18 cellular contexts compared by ENCODE assay signal in genomic region chr4:48247878-48248558, GRCh38. TPM values are rescaled to one million over a fixed set of nuclear protein-coding genes. Genes with fewer than 3 reads are reported as not detected.
DNase-seq lines count a peak whose midpoint lies in the region; ATAC-seq, FAIRE-seq and TF ChIP-seq lines count a peak whose summit lies in the region.
"Had no signal": no experiment of that assay in that cellular context is flagged by ENCODE, and none has a peak within 500 bp of the region (broad histone marks: within the 10 kb centered on the region; RNA-seq: fewer than 3 reads in every experiment).

No MANE protein-coding gene starts in this region.

- H3K27ac ChIP-seq in CD8-positive, alpha-beta T cell (ENCODE audit: low read depth, low read length): no peak overlapping the region
- H3K27ac ChIP-seq in HEK293 (ENCODE audit: extremely low read depth, low read depth, low read length): no peak overlapping the region
- no peak overlapping the region for H3K27ac ChIP-seq in substantia nigra (ENCODE audit: low read depth, low read length, poor library complexity, severe bottlenecking)
- H3K27ac ChIP-seq in naive thymus-derived CD4-positive, alpha-beta T cell (ENCODE audit: low read depth, low read length): no peak overlapping the region
- H3K27ac ChIP-seq: body of pancreas, gastroesophageal sphincter, spleen had no signal

- peaks cover 1% of the 10 kb centered on the region for H3K36me3 Mint-ChIP-seq in CD8-positive, alpha-beta T cell
- H3K36me3 Mint-ChIP-seq in naive thymus-derived CD4-positive, alpha-beta T cell: peaks cover 0 to 21% (median 12%) of the 10 kb centered on the region in 5 donors

- CTCF ChIA-PET in CD8-positive, alpha-beta T cell (lab: Charles Lee): no interaction called here
- CTCF ChIA-PET in HEK293 (lab: Yijun Ruan, JAX): interaction anchor here (0.7 kb wide), 1 partner anchor 90 kb away, joined by 3 read pairs; no protein-coding TSS in a partner anchor
- CTCF ChIA-PET in naive thymus-derived CD4-positive, alpha-beta T cell (lab: Charles Lee): no interaction called here

- no peak for ATAC-seq in CD8-positive, alpha-beta T cell
- ATAC-seq in GM18909 (IDR thresholded peaks at IDR 0.05; ENCODE audit: poor library complexity, unreplicated experiment) (peak; percentile 59), HG03520 (IDR thresholded peaks at IDR 0.05; ENCODE audit: unreplicated experiment) (peak; percentile 38)
- no peak for ATAC-seq in naive thymus-derived CD4-positive, alpha-beta T cell
- ATAC-seq: body of pancreas; gastroesophageal sphincter; naive thymus-derived CD8-positive, alpha-beta T cell had no signal

- no peaks in the 10 kb centered on the region for H3K4me1 ChIP-seq in CD8-positive, alpha-beta T cell (ENCODE audit: insufficient read depth, low read length)
- no peaks in the 10 kb centered on the region for H3K4me1 ChIP-seq in HEK293 (ENCODE audit: control insufficient read depth, insufficient read depth, low read length)
- no peaks in the 10 kb centered on the region for H3K4me1 ChIP-seq in naive thymus-derived CD4-positive, alpha-beta T cell (ENCODE audit: control insufficient read depth in 2 of 2, insufficient read depth in 2 of 2, low read length in 2 of 2)
- H3K4me1 ChIP-seq: body of pancreas, gastroesophageal sphincter had no signal

- no peaks in the 10 kb centered on the region for H3K27me3 ChIP-seq in CD8-positive, alpha-beta T cell (ENCODE audit: insufficient read depth, low read length)
- H3K27me3 ChIP-seq in naive thymus-derived CD4-positive, alpha-beta T cell (ENCODE audit: control insufficient read depth in 2 of 2, insufficient read depth in 2 of 2, low read length in 2 of 2): no peaks in the 10 kb centered on the region
- H3K27me3 ChIP-seq: body of pancreas, gastroesophageal sphincter, spleen had no signal

- no peaks in the 10 kb centered on the region for H3K9me3 ChIP-seq in CD8-positive, alpha-beta T cell (ENCODE audit: low read length)
- no peaks in the 10 kb centered on the region for H3K9me3 ChIP-seq in HEK293 (ENCODE audit: control insufficient read depth, insufficient read depth, low read depth, low read length)
- no peaks in the 10 kb centered on the region for H3K9me3 ChIP-seq in naive thymus-derived CD4-positive, alpha-beta T cell (ENCODE audit: control insufficient read depth in 2 of 3, low read length in 3 of 3)
- H3K9me3 ChIP-seq: body of pancreas, gastroesophageal sphincter, spleen had no signal

- DNase-seq in CD8-positive, alpha-beta T cell: no peak
- no peak for DNase-seq in CD1c-positive myeloid dendritic cell (ENCODE audit: extremely low spot score)
- DNase-seq in H54 (ENCODE audit: insufficient read length, low spot score): no peak
- no peak for DNase-seq in substantia nigra (lab: John Stamatoyannopoulos, UW)
- no peak for DNase-seq in naive thymus-derived CD4-positive, alpha-beta T cell
- DNase-seq: activated naive CD4-positive, alpha-beta T cell treated with Interleukin-2 at 50 U/mL for 16 hours; body of pancreas; CD8-positive, alpha-beta memory T cell; cortex of kidney; naive thymus-derived CD8-positive, alpha-beta T cell; NCI-H1694; spleen; stimulated activated naive B cell treated with anti-CD40 and anti-IgM and Interleukin-4, amounts not matched to agents 10 μg/mL and 1 μg/mL and 100 μg/mL, for 72 hours had no signal

- no peaks in the 10 kb centered on the region for H3K4me1 Mint-ChIP-seq in CD8-positive, alpha-beta T cell (ENCODE audit: low read depth)
- peaks cover 0 to 7% (median 0%) of the 10 kb centered on the region in 7 donors for H3K4me1 Mint-ChIP-seq in naive thymus-derived CD4-positive, alpha-beta T cell

- H3K4me3 ChIP-seq in CD8-positive, alpha-beta T cell (ENCODE audit: low read depth, low read length): no peak overlapping the region
- no peak overlapping the region for H3K4me3 ChIP-seq in HEK293 (ENCODE audit: low read depth, low read length)
- no peak overlapping the region for H3K4me3 ChIP-seq in naive thymus-derived CD4-positive, alpha-beta T cell (ENCODE audit: low read length)
- H3K4me3 ChIP-seq: body of pancreas, gastroesophageal sphincter, lung, spleen had no signal

- no peak for TF ChIP-seq CTCF in CD8-positive, alpha-beta T cell (IDR thresholded peaks at IDR 0.05)
- TF ChIP-seq CTCF in HEK293 (tag by site-specific recombination; IDR thresholded peaks at IDR 0.05): no peak

- no peak overlapping the region for H3K4me3 Mint-ChIP-seq in CD8-positive, alpha-beta T cell
- H3K4me3 Mint-ChIP-seq in naive thymus-derived CD4-positive, alpha-beta T cell: no peak overlapping the region
- H3K4me3 Mint-ChIP-seq: CD8-positive, alpha-beta memory T cell; naive thymus-derived CD8-positive, alpha-beta T cell; stimulated activated naive B cell treated with anti-CD40 and anti-IgM and Interleukin-4, amounts not matched to agents 10 μg/mL and 1 μg/mL and 100 μg/mL, for 72 hours had no signal

- POLR2A ChIA-PET in CD8-positive, alpha-beta T cell (lab: Charles Lee): no interaction called here
- POLR2A ChIA-PET in HEK293 (lab: Yijun Ruan, JAX): no interaction called here
- POLR2A ChIA-PET in naive thymus-derived CD4-positive, alpha-beta T cell (lab: Charles Lee): no interaction called here

- no peak for TF ChIP-seq POLR2A in H54 (IDR thresholded peaks at IDR 0.05; ENCODE audit: low read depth, low read length)

- intact Hi-C loops in CD8-positive, alpha-beta T cell (cut with DNase I, micrococcal nuclease): no loop called here
- intact Hi-C loops in naive thymus-derived CD4-positive, alpha-beta T cell (cut with micrococcal nuclease): no loop called here

- FAIRE-seq in H54 (lab: Jason Lieb, UNC): no peak

- peak overlapping the region; percentile 23 for H3K27ac Mint-ChIP-seq in CD8-positive, alpha-beta T cell
- no peak overlapping the region for H3K27ac Mint-ChIP-seq in naive thymus-derived CD4-positive, alpha-beta T cell
- H3K27ac Mint-ChIP-seq: naive thymus-derived CD8-positive, alpha-beta T cell had no signal

- H3K27me3 Mint-ChIP-seq in CD8-positive, alpha-beta T cell (ENCODE audit: low read depth): no peaks in the 10 kb centered on the region
- no peaks in the 10 kb centered on the region for H3K27me3 Mint-ChIP-seq in naive thymus-derived CD4-positive, alpha-beta T cell
- H3K27me3 Mint-ChIP-seq: CD8-positive, alpha-beta memory T cell; naive thymus-derived CD8-positive, alpha-beta T cell; stimulated activated naive B cell treated with anti-CD40 and anti-IgM and Interleukin-4, amounts not matched to agents 10 μg/mL and 1 μg/mL and 100 μg/mL, for 72 hours had no signal

- no peaks in the 10 kb centered on the region for H3K36me3 ChIP-seq in CD8-positive, alpha-beta T cell (ENCODE audit: insufficient read depth, low read length)
- H3K36me3 ChIP-seq in HEK293 (ENCODE audit: control insufficient read depth in 2 of 2, insufficient read depth in 1 of 2, low read length in 2 of 2): no peaks in the 10 kb centered on the region
- no peaks in the 10 kb centered on the region for H3K36me3 ChIP-seq in naive thymus-derived CD4-positive, alpha-beta T cell (ENCODE audit: control insufficient read depth in 2 of 3, insufficient read depth in 3 of 3, low read length in 3 of 3)
- H3K36me3 ChIP-seq: gastroesophageal sphincter, spleen had no signal

- H3K9me3 Mint-ChIP-seq in CD8-positive, alpha-beta T cell: peaks cover 2% of the 10 kb centered on the region
- H3K9me3 Mint-ChIP-seq in naive thymus-derived CD4-positive, alpha-beta T cell: peaks cover 0 to 10% (median 0%) of the 10 kb centered on the region in 11 donors
- H3K9me3 Mint-ChIP-seq: stimulated activated naive B cell treated with anti-CD40 and anti-IgM and Interleukin-4, amounts not matched to agents 10 μg/mL and 1 μg/mL and 100 μg/mL, for 72 hours had no signal

TF ChIP-seq in HEK293, 187 proteins besides CTCF, POLR2A, EP300 and RAD21:
- TF ChIP-seq ZNF521 (tag by site-specific recombination; IDR thresholded peaks at IDR 0.05): no peak
- TF ChIP-seq OSR2 (tag by site-specific recombination; IDR thresholded peaks at IDR 0.05): no peak
- 0 out of 2 replicates have a peak, but pooled peaks have one; percentile 4 for TF ChIP-seq FEZF1 (tag by site-specific recombination; IDR thresholded peaks at IDR 0.05)
- no peak for TF ChIP-seq PRDM1 (tag by site-specific recombination; IDR thresholded peaks at IDR 0.05)
- TF ChIP-seq ZNF404 (tag by site-specific recombination; IDR thresholded peaks at IDR 0.05): no peak
- no peak for TF ChIP-seq MYNN (tag by site-specific recombination; IDR thresholded peaks at IDR 0.05; ENCODE audit: borderline replicate concordance)
- TF ChIP-seq ZNF16 (tag by site-specific recombination; IDR thresholded peaks at IDR 0.05; ENCODE audit: low read depth): no peak

RNA-seq across cellular contexts. Expression of gene TEC, which starts 21.6 kb away (rescaled TPM):
- 1 to 10 TPM; 1.4 to 1.8 TPM for total RNA-seq in CD8-positive, alpha-beta T cell
- 1 to 10 TPM; 2.1 to 5.8 (median 3.5) TPM for total RNA-seq in naive thymus-derived CD4-positive, alpha-beta T cell
- polyA plus RNA-seq in naive thymus-derived CD4-positive, alpha-beta T cell: 1 to 10 TPM in 1 of 2 donors, under 1 TPM in 1; 0.91 to 2.0 TPM

Comparison
In these comparisons a context has a peak if more than half of its experiments do, and no peak if none do; other contexts are left out.
1. ATAC-seq: peak in GM18909 (single experiment) and HG03520 (single experiment); none in CD8-positive, alpha-beta T cell (single experiment) and naive thymus-derived CD4-positive, alpha-beta T cell (single experiment).